ENCODE assay signal across 1 cellular context in the genomic region with DNA sequence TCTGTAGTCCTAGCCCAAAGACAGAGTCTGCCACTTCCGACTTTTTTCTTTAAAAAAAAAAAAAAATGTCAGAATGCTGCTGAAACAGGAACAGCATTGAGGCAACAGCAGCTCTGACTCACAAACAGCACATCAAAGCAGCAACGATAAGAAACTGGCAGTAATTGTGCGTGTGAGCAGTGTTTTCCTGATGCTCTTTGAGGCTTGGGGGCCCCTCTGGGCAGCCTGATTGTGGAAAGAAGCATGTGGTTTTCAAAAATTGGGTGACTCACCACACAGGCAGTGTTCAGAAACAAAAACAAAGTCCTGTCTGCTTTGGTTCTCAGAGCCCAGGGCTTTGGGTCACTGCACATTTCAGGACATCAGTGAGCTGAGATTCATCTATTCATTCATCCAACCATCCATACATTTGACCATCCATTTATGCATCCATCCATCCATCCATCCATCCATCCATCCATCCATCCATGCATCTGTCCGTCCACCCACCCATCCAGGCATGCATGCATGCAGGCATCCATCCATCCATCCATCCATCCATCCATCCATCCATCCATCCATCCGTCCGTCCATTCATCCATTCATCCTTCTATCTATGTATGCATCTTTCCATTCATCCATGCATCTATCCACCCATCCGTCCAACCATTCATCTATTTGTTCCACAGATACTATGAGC.
TF ChIP-seq lines count a peak whose summit lies in the region.

No MANE protein-coding gene starts in this region.

TF ChIP-seq in HEK293, 187 proteins besides CTCF, POLR2A, EP300 and RAD21 (continued from another document and continues in another):
- TF ChIP-seq ZNF394 (tag by site-specific recombination; IDR thresholded peaks at IDR 0.05; ENCODE audit: borderline replicate concordance), result no peak
- TF ChIP-seq BCL11A (tag by site-specific recombination; IDR thresholded peaks at IDR 0.05; ENCODE audit: low read depth), result no peak
- TF ChIP-seq ZNF664 (tag by site-specific recombination; IDR thresholded peaks at IDR 0.05), result no peak; the same call in 1 of the 2 replicates
- no peak for TF ChIP-seq ZNF830 (tag by site-specific recombination; IDR thresholded peaks at IDR 0.05; ENCODE audit: low read depth)
- TF ChIP-seq ZNF19 (tag by site-specific recombination; IDR thresholded peaks at IDR 0.05; ENCODE audit: low read depth), result no peak
- no peak for TF ChIP-seq ZSCAN23 (tag by site-specific recombination; IDR thresholded peaks at IDR 0.05)
- TF ChIP-seq, protein P1, sequence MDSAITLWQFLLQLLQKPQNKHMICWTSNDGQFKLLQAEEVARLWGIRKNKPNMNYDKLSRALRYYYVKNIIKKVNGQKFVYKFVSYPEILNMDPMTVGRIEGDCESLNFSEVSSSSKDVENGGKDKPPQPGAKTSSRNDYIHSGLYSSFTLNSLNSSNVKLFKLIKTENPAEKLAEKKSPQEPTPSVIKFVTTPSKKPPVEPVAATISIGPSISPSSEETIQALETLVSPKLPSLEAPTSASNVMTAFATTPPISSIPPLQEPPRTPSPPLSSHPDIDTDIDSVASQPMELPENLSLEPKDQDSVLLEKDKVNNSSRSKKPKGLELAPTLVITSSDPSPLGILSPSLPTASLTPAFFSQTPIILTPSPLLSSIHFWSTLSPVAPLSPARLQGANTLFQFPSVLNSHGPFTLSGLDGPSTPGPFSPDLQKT (IDR thresholded peaks at IDR 0.05; ENCODE audit: borderline replicate concordance, low read depth, low read length), result no peak
- no peak for TF ChIP-seq ZNF354C (tag by site-specific recombination; IDR thresholded peaks at IDR 0.05; ENCODE audit: borderline replicate concordance, low read depth)
- TF ChIP-seq ZNF239 (tag by site-specific recombination; IDR thresholded peaks at IDR 0.05), result no peak
- no peak for TF ChIP-seq ZNF48 (tag by site-specific recombination; IDR thresholded peaks at IDR 0.05)
- TF ChIP-seq ZNF707 (tag by site-specific recombination; IDR thresholded peaks at IDR 0.05), result no peak
- no peak for TF ChIP-seq ZNF558 (tag by site-specific recombination; IDR thresholded peaks at IDR 0.05)
- TF ChIP-seq, protein P2, sequence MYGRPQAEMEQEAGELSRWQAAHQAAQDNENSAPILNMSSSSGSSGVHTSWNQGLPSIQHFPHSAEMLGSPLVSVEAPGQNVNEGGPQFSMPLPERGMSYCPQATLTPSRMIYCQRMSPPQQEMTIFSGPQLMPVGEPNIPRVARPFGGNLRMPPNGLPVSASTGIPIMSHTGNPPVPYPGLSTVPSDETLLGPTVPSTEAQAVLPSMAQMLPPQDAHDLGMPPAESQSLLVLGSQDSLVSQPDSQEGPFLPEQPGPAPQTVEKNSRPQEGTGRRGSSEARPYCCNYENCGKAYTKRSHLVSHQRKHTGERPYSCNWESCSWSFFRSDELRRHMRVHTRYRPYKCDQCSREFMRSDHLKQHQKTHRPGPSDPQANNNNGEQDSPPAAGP (tag by site-specific recombination; IDR thresholded peaks at IDR 0.05), result no peak
- no peak for TF ChIP-seq OVOL3 (tag by site-specific recombination; IDR thresholded peaks at IDR 0.05)
- TF ChIP-seq ZXDB (tag by site-specific recombination; IDR thresholded peaks at IDR 0.05), result peak; percentile 32; the same call in 1 of the 2 replicates
- TF ChIP-seq ZNF292 (tag by site-specific recombination; IDR thresholded peaks at IDR 0.05; ENCODE audit: borderline replicate concordance, low read depth), result no peak
- no peak for TF ChIP-seq ZNF175 (tag by site-specific recombination; IDR thresholded peaks at IDR 0.05)
- no peak for TF ChIP-seq TRIM28 (IDR thresholded peaks at IDR 0.05; ENCODE audit: borderline replicate concordance, low read length)
- TF ChIP-seq ZNF747 (tag by site-specific recombination; IDR thresholded peaks at IDR 0.05), result 0 out of 2 replicates have a peak, but pooled peaks have one; percentile 86
- peak; percentile 53; the same call in 1 of the 2 replicates for TF ChIP-seq TCF7L2 (IDR thresholded peaks at IDR 0.05; ENCODE audit: borderline replicate concordance, low read depth, low read length)
- no peak for TF ChIP-seq GLI4 (tag by site-specific recombination; IDR thresholded peaks at IDR 0.05)
- TF ChIP-seq, protein P3, sequence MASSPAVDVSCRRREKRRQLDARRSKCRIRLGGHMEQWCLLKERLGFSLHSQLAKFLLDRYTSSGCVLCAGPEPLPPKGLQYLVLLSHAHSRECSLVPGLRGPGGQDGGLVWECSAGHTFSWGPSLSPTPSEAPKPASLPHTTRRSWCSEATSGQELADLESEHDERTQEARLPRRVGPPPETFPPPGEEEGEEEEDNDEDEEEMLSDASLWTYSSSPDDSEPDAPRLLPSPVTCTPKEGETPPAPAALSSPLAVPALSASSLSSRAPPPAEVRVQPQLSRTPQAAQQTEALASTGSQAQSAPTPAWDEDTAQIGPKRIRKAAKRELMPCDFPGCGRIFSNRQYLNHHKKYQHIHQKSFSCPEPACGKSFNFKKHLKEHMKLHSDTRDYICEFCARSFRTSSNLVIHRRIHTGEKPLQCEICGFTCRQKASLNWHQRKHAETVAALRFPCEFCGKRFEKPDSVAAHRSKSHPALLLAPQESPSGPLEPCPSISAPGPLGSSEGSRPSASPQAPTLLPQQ (tag by site-specific recombination; IDR thresholded peaks at IDR 0.05), result peak; percentile 88
- peak; percentile 85 for TF ChIP-seq SP7 (tag by site-specific recombination; IDR thresholded peaks at IDR 0.05)
- TF ChIP-seq ZNF785 (tag by site-specific recombination; IDR thresholded peaks at IDR 0.05), result 0 out of 2 replicates have a peak, but pooled peaks have one; percentile 73
- TF ChIP-seq, protein P4, sequence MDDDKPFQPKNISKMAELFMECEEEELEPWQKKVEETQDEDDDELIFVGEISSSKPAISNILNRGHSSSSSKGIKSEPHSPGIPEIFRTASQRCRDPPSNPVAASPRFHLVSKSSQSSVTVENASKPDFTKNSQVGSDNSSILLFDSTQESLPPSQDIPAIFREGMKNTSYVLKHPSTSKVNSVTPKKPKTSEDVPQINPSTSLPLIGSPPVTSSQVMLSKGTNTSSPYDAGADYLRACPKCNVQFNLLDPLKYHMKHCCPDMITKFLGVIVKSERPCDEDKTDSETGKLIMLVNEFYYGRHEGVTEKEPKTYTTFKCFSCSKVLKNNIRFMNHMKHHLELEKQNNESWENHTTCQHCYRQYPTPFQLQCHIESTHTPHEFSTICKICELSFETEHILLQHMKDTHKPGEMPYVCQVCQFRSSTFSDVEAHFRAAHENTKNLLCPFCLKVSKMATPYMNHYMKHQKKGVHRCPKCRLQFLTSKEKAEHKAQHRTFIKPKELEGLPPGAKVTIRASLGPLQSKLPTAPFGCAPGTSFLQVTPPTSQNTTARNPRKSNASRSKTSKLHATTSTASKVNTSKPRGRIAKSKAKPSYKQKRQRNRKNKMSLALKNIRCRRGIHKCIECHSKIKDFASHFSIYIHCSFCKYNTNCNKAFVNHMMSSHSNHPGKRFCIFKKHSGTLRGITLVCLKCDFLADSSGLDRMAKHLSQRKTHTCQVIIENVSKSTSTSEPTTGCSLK (tag by site-specific recombination; IDR thresholded peaks at IDR 0.05), result no peak
- TF ChIP-seq ZNF202 (tag by site-specific recombination; IDR thresholded peaks at IDR 0.05; ENCODE audit: borderline replicate concordance), result no peak
- TF ChIP-seq ZNF544 (tag by site-specific recombination; IDR thresholded peaks at IDR 0.05), result no peak
- TF ChIP-seq SETDB1 (IDR thresholded peaks at IDR 0.05; ENCODE audit: insufficient read length, low read length), result peak; percentile 34
- TF ChIP-seq HOXC10 (CRISPR knock-in tag; IDR thresholded peaks at IDR 0.05), result no peak
- peak; percentile 91 for TF ChIP-seq ZNF184 (tag by site-specific recombination; IDR thresholded peaks at IDR 0.05)
- TF ChIP-seq ZNF112 (tag by site-specific recombination; IDR thresholded peaks at IDR 0.05), result no peak
- TF ChIP-seq, protein P5, sequence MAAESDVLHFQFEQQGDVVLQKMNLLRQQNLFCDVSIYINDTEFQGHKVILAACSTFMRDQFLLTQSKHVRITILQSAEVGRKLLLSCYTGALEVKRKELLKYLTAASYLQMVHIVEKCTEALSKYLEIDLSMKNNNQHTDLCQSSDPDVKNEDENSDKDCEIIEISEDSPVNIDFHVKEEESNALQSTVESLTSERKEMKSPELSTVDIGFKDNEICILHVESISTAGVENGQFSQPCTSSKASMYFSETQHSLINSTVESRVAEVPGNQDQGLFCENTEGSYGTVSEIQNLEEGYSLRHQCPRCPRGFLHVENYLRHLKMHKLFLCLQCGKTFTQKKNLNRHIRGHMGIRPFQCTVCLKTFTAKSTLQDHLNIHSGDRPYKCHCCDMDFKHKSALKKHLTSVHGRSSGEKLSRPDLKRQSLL (tag by site-specific recombination; IDR thresholded peaks at IDR 0.05), result no peak
- TF ChIP-seq ZNF768 (tag by site-specific recombination; IDR thresholded peaks at IDR 0.05), result no peak
- no peak for TF ChIP-seq MZF1 (tag by site-specific recombination; IDR thresholded peaks at IDR 0.05; ENCODE audit: borderline replicate concordance)
- peak; percentile 99 for TF ChIP-seq ZNF660 (tag by site-specific recombination; IDR thresholded peaks at IDR 0.05)
- peak; percentile 62; the same call in 1 of the 2 replicates for TF ChIP-seq ZNF311 (tag by site-specific recombination; IDR thresholded peaks at IDR 0.05; ENCODE audit: borderline replicate concordance)
- TF ChIP-seq GLIS1 (tag by site-specific recombination; IDR thresholded peaks at IDR 0.05), result peak; percentile 32; the same call in 1 of the 2 replicates
- TF ChIP-seq, protein P6, sequence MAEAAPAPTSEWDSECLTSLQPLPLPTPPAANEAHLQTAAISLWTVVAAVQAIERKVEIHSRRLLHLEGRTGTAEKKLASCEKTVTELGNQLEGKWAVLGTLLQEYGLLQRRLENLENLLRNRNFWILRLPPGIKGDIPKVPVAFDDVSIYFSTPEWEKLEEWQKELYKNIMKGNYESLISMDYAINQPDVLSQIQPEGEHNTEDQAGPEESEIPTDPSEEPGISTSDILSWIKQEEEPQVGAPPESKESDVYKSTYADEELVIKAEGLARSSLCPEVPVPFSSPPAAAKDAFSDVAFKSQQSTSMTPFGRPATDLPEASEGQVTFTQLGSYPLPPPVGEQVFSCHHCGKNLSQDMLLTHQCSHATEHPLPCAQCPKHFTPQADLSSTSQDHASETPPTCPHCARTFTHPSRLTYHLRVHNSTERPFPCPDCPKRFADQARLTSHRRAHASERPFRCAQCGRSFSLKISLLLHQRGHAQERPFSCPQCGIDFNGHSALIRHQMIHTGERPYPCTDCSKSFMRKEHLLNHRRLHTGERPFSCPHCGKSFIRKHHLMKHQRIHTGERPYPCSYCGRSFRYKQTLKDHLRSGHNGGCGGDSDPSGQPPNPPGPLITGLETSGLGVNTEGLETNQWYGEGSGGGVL (tag by site-specific recombination; IDR thresholded peaks at IDR 0.05), result peak; percentile 40
- TF ChIP-seq, protein P7, sequence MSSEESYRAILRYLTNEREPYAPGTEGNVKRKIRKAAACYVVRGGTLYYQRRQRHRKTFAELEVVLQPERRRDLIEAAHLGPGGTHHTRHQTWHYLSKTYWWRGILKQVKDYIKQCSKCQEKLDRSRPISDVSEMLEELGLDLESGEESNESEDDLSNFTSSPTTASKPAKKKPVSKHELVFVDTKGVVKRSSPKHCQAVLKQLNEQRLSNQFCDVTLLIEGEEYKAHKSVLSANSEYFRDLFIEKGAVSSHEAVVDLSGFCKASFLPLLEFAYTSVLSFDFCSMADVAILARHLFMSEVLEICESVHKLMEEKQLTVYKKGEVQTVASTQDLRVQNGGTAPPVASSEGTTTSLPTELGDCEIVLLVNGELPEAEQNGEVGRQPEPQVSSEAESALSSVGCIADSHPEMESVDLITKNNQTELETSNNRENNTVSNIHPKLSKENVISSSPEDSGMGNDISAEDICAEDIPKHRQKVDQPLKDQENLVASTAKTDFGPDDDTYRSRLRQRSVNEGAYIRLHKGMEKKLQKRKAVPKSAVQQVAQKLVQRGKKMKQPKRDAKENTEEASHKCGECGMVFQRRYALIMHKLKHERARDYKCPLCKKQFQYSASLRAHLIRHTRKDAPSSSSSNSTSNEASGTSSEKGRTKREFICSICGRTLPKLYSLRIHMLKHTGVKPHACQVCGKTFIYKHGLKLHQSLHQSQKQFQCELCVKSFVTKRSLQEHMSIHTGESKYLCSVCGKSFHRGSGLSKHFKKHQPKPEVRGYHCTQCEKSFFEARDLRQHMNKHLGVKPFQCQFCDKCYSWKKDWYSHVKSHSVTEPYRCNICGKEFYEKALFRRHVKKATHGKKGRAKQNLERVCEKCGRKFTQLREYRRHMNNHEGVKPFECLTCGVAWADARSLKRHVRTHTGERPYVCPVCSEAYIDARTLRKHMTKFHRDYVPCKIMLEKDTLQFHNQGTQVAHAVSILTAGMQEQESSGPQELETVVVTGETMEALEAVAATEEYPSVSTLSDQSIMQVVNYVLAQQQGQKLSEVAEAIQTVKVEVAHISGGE (tag by site-specific recombination; conservative IDR thresholded peaks at IDR 0.05; ENCODE audit: low read depth), result no peak
- no peak for TF ChIP-seq ZFP3 (tag by site-specific recombination; IDR thresholded peaks at IDR 0.05; ENCODE audit: low read depth)
- TF ChIP-seq, protein P8, sequence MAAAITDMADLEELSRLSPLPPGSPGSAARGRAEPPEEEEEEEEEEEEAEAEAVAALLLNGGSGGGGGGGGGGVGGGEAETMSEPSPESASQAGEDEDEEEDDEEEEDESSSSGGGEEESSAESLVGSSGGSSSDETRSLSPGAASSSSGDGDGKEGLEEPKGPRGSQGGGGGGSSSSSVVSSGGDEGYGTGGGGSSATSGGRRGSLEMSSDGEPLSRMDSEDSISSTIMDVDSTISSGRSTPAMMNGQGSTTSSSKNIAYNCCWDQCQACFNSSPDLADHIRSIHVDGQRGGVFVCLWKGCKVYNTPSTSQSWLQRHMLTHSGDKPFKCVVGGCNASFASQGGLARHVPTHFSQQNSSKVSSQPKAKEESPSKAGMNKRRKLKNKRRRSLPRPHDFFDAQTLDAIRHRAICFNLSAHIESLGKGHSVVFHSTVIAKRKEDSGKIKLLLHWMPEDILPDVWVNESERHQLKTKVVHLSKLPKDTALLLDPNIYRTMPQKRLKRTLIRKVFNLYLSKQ (tag by site-specific recombination; IDR thresholded peaks at IDR 0.05; ENCODE audit: borderline replicate concordance), result no peak
- no peak for TF ChIP-seq ZNF76 (tag by site-specific recombination; IDR thresholded peaks at IDR 0.05; ENCODE audit: borderline replicate concordance, low read depth)
- TF ChIP-seq ZNF510 (tag by site-specific recombination; IDR thresholded peaks at IDR 0.05; ENCODE audit: insufficient replicate concordance), result no peak
- TF ChIP-seq ZNF155 (tag by site-specific recombination; IDR thresholded peaks at IDR 0.05), result no peak
- TF ChIP-seq, protein P9, sequence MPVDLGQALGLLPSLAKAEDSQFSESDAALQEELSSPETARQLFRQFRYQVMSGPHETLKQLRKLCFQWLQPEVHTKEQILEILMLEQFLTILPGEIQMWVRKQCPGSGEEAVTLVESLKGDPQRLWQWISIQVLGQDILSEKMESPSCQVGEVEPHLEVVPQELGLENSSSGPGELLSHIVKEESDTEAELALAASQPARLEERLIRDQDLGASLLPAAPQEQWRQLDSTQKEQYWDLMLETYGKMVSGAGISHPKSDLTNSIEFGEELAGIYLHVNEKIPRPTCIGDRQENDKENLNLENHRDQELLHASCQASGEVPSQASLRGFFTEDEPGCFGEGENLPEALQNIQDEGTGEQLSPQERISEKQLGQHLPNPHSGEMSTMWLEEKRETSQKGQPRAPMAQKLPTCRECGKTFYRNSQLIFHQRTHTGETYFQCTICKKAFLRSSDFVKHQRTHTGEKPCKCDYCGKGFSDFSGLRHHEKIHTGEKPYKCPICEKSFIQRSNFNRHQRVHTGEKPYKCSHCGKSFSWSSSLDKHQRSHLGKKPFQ (tag by site-specific recombination; IDR thresholded peaks at IDR 0.05), result no peak
- TF ChIP-seq EGR2 (tag by site-specific recombination; IDR thresholded peaks at IDR 0.05; ENCODE audit: low read depth), result no peak
- TF ChIP-seq ZNF423 (tag by site-specific recombination; IDR thresholded peaks at IDR 0.05), result no peak
